ENCODE assay signal across 21 cellular contexts in the genomic region with DNA sequence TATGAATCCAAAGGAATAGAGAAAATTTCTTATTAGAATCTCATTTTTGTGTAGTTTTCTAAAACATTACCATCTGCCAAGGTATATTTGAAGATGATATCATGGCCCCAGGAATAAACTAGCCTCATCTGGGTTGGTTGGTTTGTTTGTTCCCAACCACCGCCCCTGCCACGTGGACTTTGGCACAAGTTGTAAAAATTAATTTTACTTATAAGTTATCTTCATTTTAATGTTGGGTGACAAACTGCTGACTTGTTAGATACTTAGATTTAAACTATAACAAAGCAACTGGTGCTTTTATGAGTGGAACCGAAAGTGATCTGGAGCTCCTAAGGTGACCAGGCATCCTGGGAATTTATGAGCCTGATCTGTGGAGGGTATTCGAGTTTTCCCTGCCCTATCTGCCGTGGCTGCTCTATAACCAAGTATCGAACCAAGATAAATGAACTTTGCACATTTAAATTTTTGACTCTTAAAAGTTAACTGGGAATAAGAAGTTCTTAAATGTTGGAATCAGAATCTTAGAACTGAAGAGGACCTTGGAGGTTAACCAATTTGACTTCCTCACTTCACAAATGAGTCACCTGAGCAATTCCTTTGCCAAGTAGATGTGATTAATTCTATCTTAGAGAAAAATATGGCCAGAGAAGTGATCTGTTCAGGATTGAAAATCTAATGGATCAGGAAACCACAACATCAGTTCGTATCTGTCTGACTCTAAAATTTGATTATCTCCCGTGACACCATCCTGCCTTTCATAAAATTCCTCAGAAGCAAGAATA.
A peak's percentile ranks its signal among the peaks of the same experiment; 100 is the strongest.
DNase-seq lines count a peak whose midpoint lies in the region; ATAC-seq and TF ChIP-seq lines count a peak whose summit lies in the region.
"Had no signal": no experiment of that assay in that cellular context is flagged by ENCODE, and none has a peak within 500 bp of the region (broad histone marks: within the 10 kb centered on the region; RNA-seq: fewer than 3 reads in every experiment).

No MANE protein-coding gene starts in this region.

- peak overlapping the region; percentile 46; the same call in 1 of the 2 replicates for H2BK20ac ChIP-seq in IMR-90 (ENCODE audit: low read depth, low read length)

- H3K27me3 ChIP-seq in IMR-90 (ENCODE audit: control insufficient read depth, insufficient read depth, low read length) (no peaks in the 10 kb centered on the region; the same call in 1 of the 2 replicates), ascending aorta (no peaks in the 10 kb centered on the region)
- H3K27me3 ChIP-seq: esophagus muscularis mucosa, right lobe of liver had no signal

- no peak for ATAC-seq in IMR-90 (ENCODE audit: low read depth)
- no peak for ATAC-seq in HG02885 (IDR thresholded peaks at IDR 0.05; ENCODE audit: poor library complexity, unreplicated experiment)
- ATAC-seq: K562, right lobe of liver had no signal

- no peak overlapping the region; the same call in 1 of the 2 replicates for H3K14ac ChIP-seq in IMR-90 (replicated peaks; ENCODE audit: low read depth, low read length)

- H4K8ac ChIP-seq in IMR-90 (ENCODE audit: low read depth in 2 of 2, low read length in 2 of 2) = no peak overlapping the region

- no peak overlapping the region for H4K5ac ChIP-seq in IMR-90 (ENCODE audit: low read depth, low read length)

- in situ Hi-C loops in IMR-90 (cut with MboI; ENCODE audit: low sequenced_read_pairs) (no loop called here), astrocyte of the spinal cord (cut with HindIII; ENCODE audit: low sequenced_read_pairs) (no loop called here)

- TF ChIP-seq CTCF in IMR-90 (conservative IDR thresholded peaks at IDR 0.05; ENCODE audit: low read depth, low read length) (no peak), astrocyte of the spinal cord (IDR thresholded peaks at IDR 0.05; ENCODE audit: low read depth, low read length) (no peak), ascending aorta (IDR thresholded peaks at IDR 0.05) (no peak)

- CTCF ChIA-PET in IMR-90 (lab: Yijun Ruan, JAX) = interaction anchor here (0.5 to 1.0 kb wide), 2 partner anchors 19 to 367 kb away, joined by 4 to 5 read pairs; no protein-coding TSS in a partner anchor

- no peak overlapping the region for H3K4ac ChIP-seq in IMR-90 (ENCODE audit: low read depth, low read length)

- BruUV-seq in IMR-90 (replicated peaks; lab: Mats Ljungman, UMichigan) = no TSS peak

- TF ChIP-seq POLR2A in IMR-90 (IDR thresholded peaks at IDR 0.05; ENCODE audit: low read depth, low read length) = no peak

- H3K36me3 ChIP-seq in IMR-90 (ENCODE audit: control insufficient read depth, insufficient read depth, low read length) (no peaks in the 10 kb centered on the region), ascending aorta (no peaks in the 10 kb centered on the region)
- H3K36me3 ChIP-seq: esophagus muscularis mucosa, right lobe of liver had no signal

- intact Hi-C loops in IMR-90 (cut with micrococcal nuclease) = no loop called here
- intact Hi-C loops in ascending aorta (cut with DNase I) = no loop called here

- no peaks in the 10 kb centered on the region for H4K20me1 ChIP-seq in IMR-90 (ENCODE audit: insufficient read depth, low read length)

- H3K4me1 ChIP-seq in IMR-90 (ENCODE audit: control insufficient read depth, insufficient read depth, low read length) = peaks cover 3% of the 10 kb centered on the region
- peaks cover 0 to 3% of the 10 kb centered on the region in 2 donors for H3K4me1 ChIP-seq in ascending aorta
- H3K4me1 ChIP-seq: right lobe of liver had no signal

- H2AFZ ChIP-seq in IMR-90 (replicated peaks; ENCODE audit: low read length, poor library complexity) = no peak overlapping the region

- no peak overlapping the region for H3K18ac ChIP-seq in IMR-90 (ENCODE audit: low read depth, low read length)

- H3K4me3 ChIP-seq in IMR-90 (ENCODE audit: insufficient read depth, low read depth, low read length) = no peak overlapping the region
- no peak overlapping the region for H3K4me3 ChIP-seq in astrocyte of the spinal cord (ENCODE audit: low read depth, low read length)
- H3K4me3 ChIP-seq in ascending aorta = no peak overlapping the region
- H3K4me3 ChIP-seq: dorsolateral prefrontal cortex, esophagus muscularis mucosa, K562, right lobe of liver had no signal

- dilution Hi-C loops in IMR-90 (cut with HindIII; ENCODE audit: low sequenced_read_pairs, unreplicated experiment) = no loop called here

- H4K91ac ChIP-seq in IMR-90 (ENCODE audit: insufficient read depth, low read depth, low read length) = no peak overlapping the region

- H2AK9ac ChIP-seq in IMR-90 (replicated peaks; ENCODE audit: low read depth, low read length, poor library complexity) = no peak overlapping the region

- no peak overlapping the region for H3K9ac ChIP-seq in IMR-90 (ENCODE audit: low read depth, low read length)

- no peaks in the 10 kb centered on the region for H3K79me1 ChIP-seq in IMR-90 (ENCODE audit: low read depth in 1 of 2, low read length in 2 of 2)

- no peak for TF ChIP-seq RAD21 in IMR-90 (IDR thresholded peaks at IDR 0.05; ENCODE audit: low read length)

- H2BK5ac ChIP-seq in IMR-90 (ENCODE audit: low read depth, low read length, poor library complexity, severe bottlenecking) = no peak overlapping the region

- H3K9me1 ChIP-seq in IMR-90 (ENCODE audit: insufficient read depth, low read length) = 0 out of 2 replicates have a peak, but pooled peaks cover 3% of the 10 kb centered on the region

- WGBS in IMR-90 (ENCODE audit: extremely low coverage in 2 of 2, insufficient read length in 1 of 2), 2 experiments = no CpG with 5 or more reads among the region's 8 CpGs

- no peak overlapping the region for H3K23ac ChIP-seq in IMR-90 (ENCODE audit: low read depth, low read length)

- H3K56ac ChIP-seq in IMR-90 (ENCODE audit: extremely low read depth, insufficient read depth, low read length) = no peak overlapping the region

- H2BK15ac ChIP-seq in IMR-90 (ENCODE audit: low read depth, low read length) = no peak overlapping the region; the same call in 2 of the 3 replicates

- H2BK120ac ChIP-seq in IMR-90 (ENCODE audit: low read depth, low read length) = peak overlapping the region; percentile 53

- no peak overlapping the region for H3K4me2 ChIP-seq in IMR-90 (ENCODE audit: low read depth, low read length)

- POLR2A ChIA-PET in IMR-90 (lab: Charles Lee; ENCODE audit: unreplicated experiment) = no interaction called here

- H3K27ac ChIP-seq in IMR-90 (ENCODE audit: insufficient read depth, low read length) (no peak overlapping the region), ascending aorta (no peak overlapping the region)
- H3K27ac ChIP-seq: right lobe of liver had no signal

- H3K9me3 ChIP-seq in IMR-90 (ENCODE audit: control insufficient read depth, insufficient read depth, low read length) (no peaks in the 10 kb centered on the region), ascending aorta (no peaks in the 10 kb centered on the region)
- H3K9me3 ChIP-seq: esophagus muscularis mucosa, right lobe of liver had no signal

- DNase-seq in AG08396 (ENCODE audit: low spot score) (peak; percentile 14), IMR-90 (peak; percentile 63), astrocyte of the spinal cord (ENCODE audit: low read depth, low spot score) (peak; percentile 52), kidney glomerular epithelial cell (lab: John Stamatoyannopoulos, UW) (peak; percentile 21), ascending aorta (ENCODE audit: low spot score in 2 of 2) (no peak), activated gamma-delta T cell (lab: John Stamatoyannopoulos, UW) (no peak), NCI-H2107 (lab: John Stamatoyannopoulos, UW) (no peak)
- DNase-seq: activated CD4-positive, alpha-beta T cell treated with anti-CD3 and anti-CD28 coated beads, Interleukin-2, amount 10 ng/mL, durations not matched to agents 7 days and 5 days; activated CD8-positive, alpha-beta memory T cell treated with anti-CD3 and anti-CD28 coated beads, Interleukin-2, amount 50 U/mL, for 48 hours; activated naive CD4-positive, alpha-beta T cell treated with Interleukin-2 at 50 U/mL for 16 hours; dorsolateral prefrontal cortex; GF-D8; NCI-H1092 treated with DMSO at 0.1 percent for 48 hours; NCI-H2171; NCI-H748 treated with DMSO at 0.1 percent for 48 hours; OCI-M1; right lobe of liver; stimulated activated CD4-positive, alpha-beta T cell treated with anti-CD3 and anti-CD28 coated beads, Interleukin-2, amount 100 ng/mL, for 24 hours had no signal

- no peak overlapping the region for H2AK5ac ChIP-seq in IMR-90 (ENCODE audit: low read depth, low read length)

TF ChIP-seq in IMR-90, 13 proteins besides CTCF, POLR2A, EP300 and RAD21 (continues in another document):
- TF ChIP-seq ELK1 (IDR thresholded peaks at IDR 0.05; ENCODE audit: borderline replicate concordance, low read depth, low read length) (no peak), CHD1 (IDR thresholded peaks at IDR 0.05; ENCODE audit: low read depth, low read length) (no peak), RCOR1 (IDR thresholded peaks at IDR 0.05; ENCODE audit: insufficient replicate concordance, low read length) (no peak), SMC3 (IDR thresholded peaks at IDR 0.05; ENCODE audit: low read depth, low read length) (no peak), RFX5 (IDR thresholded peaks at IDR 0.05; ENCODE audit: low read depth, low read length) (no peak), MAFK (IDR thresholded peaks at IDR 0.05; ENCODE audit: low read depth, low read length) (no peak), MAZ (IDR thresholded peaks at IDR 0.05; ENCODE audit: borderline replicate concordance, low read depth, low read length) (no peak), NFE2L2 (IDR thresholded peaks at IDR 0.05; ENCODE audit: low read depth, low read length) (no peak), FOS (IDR thresholded peaks at IDR 0.05; ENCODE audit: low read depth, low read length) (no peak), MXI1 (IDR thresholded peaks at IDR 0.05; ENCODE audit: borderline replicate concordance, low read depth, low read length) (no peak), BHLHE40 (IDR thresholded peaks at IDR 0.05; ENCODE audit: low read depth, low read length) (no peak)
- TF ChIP-seq, protein P1, sequence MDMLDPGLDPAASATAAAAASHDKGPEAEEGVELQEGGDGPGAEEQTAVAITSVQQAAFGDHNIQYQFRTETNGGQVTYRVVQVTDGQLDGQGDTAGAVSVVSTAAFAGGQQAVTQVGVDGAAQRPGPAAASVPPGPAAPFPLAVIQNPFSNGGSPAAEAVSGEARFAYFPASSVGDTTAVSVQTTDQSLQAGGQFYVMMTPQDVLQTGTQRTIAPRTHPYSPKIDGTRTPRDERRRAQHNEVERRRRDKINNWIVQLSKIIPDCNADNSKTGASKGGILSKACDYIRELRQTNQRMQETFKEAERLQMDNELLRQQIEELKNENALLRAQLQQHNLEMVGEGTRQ (IDR thresholded peaks at IDR 0.05; ENCODE audit: low read depth, low read length) = no peak

Comparison
In these comparisons a context has a peak if more than half of its experiments do, and no peak if none do; other contexts are left out.
1. DNase-seq: peak in AG08396 (single experiment), IMR-90 (single experiment), astrocyte of the spinal cord (single experiment) and kidney glomerular epithelial cell (single experiment); none in ascending aorta (0 of 2), activated gamma-delta T cell (single experiment) and NCI-H2107 (single experiment).